Comparison of ENCODE assay signal across 16 cellular contexts in the genomic region with DNA sequence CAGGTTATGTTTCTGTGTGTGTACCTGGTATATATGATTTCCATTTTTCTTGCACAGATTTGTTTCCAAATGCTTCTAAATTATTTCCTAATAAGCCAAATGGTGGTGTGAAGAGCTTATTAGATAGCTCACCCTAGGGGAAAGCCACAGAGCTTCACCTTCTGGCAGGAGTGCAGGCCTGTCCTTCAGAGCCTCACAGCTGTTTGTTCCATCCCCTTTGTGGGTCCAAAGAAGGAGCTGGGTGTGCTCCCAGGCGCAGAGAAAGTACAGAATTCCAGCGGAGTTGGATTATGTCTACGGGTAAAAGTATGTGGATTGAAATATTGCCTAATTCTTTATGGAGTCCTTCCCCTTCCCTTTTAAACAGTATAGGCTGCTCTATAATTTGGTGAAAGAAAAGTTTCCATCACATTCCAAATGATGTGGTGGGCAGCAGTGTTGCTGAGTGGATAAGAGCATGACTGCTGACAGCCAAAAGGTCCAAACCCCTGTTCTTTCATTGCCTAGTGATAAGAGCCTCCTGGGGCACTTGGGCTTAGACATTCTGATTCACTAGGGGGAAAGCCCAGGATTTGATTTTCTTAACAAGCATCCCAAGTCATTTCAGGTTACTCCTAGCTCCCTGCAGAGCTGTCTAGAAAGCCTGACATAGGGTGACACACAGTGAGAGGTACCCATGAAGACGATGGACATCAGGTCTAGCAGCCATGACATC.
DNase-seq lines count a peak whose midpoint lies in the region; ATAC-seq and TF ChIP-seq lines count a peak whose summit lies in the region.
"Had no signal": no experiment of that assay in that cellular context is flagged by ENCODE, and none has a peak within 500 bp of the region (broad histone marks: within the 10 kb centered on the region; RNA-seq: fewer than 3 reads in every experiment).

No MANE protein-coding gene starts in this region.

- TF ChIP-seq EP300 in upper lobe of left lung (IDR thresholded peaks at IDR 0.05) = no peak

- no peaks in the 10 kb centered on the region for H3K27me3 Mint-ChIP-seq in natural killer cell (ENCODE audit: low read depth in 2 of 2)
- no peaks in the 10 kb centered on the region for H3K27me3 Mint-ChIP-seq in natural killer cell treated with Interleukin-12 subunit alpha and Interleukin-12 subunit beta and Interleukin-15 and Interleukin-18, amount 100 ng/mL, for 72 hours
- H3K27me3 Mint-ChIP-seq in naive thymus-derived CD4-positive, alpha-beta T cell = no peaks in the 10 kb centered on the region
- no peaks in the 10 kb centered on the region for H3K27me3 Mint-ChIP-seq in CD8-positive, alpha-beta T cell (ENCODE audit: low read depth)

- H3K27ac Mint-ChIP-seq in natural killer cell = peak overlapping the region; percentile 31 to 91
- no peak overlapping the region for H3K27ac Mint-ChIP-seq in natural killer cell treated with Interleukin-12 subunit alpha and Interleukin-12 subunit beta and Interleukin-15 and Interleukin-18, amount 100 ng/mL, for 72 hours
- H3K27ac Mint-ChIP-seq in naive thymus-derived CD4-positive, alpha-beta T cell = peak overlapping the region in 5 of 9 donors; percentile 19 to 62 (median 28)
- no peak overlapping the region for H3K27ac Mint-ChIP-seq in CD8-positive, alpha-beta T cell
- H3K27ac Mint-ChIP-seq: activated T-helper 2 cell treated with anti-CD3 and anti-CD28 coated beads, Interferon-gamma antibody, Interleukin-2, Interleukin-4, amounts not matched to agents 10 μg/mL and 5 μg/mL and 100 μg/mL, durations not matched to agents 14 hours and 24 hours and 36 hours; stimulated activated memory B cell treated with anti-CD40 and anti-IgM and Interleukin-4, amounts not matched to agents 10 μg/mL and 1 μg/mL and 100 μg/mL, for 72 hours had no signal

- TF ChIP-seq POLR2A in upper lobe of left lung (IDR thresholded peaks at IDR 0.05) = no peak

- H3K9me3 ChIP-seq in naive thymus-derived CD4-positive, alpha-beta T cell (ENCODE audit: control insufficient read depth in 2 of 3, low read length in 3 of 3) = no peaks in the 10 kb centered on the region
- H3K9me3 ChIP-seq in CD8-positive, alpha-beta T cell (ENCODE audit: low read length) = no peaks in the 10 kb centered on the region
- H3K9me3 ChIP-seq in upper lobe of left lung = no peaks in the 10 kb centered on the region
- H3K9me3 ChIP-seq: Caco-2 had no signal

- no peaks in the 10 kb centered on the region for H3K27me3 ChIP-seq in naive thymus-derived CD4-positive, alpha-beta T cell (ENCODE audit: control insufficient read depth in 2 of 2, insufficient read depth in 2 of 2, low read length in 2 of 2)
- no peaks in the 10 kb centered on the region for H3K27me3 ChIP-seq in CD8-positive, alpha-beta T cell (ENCODE audit: insufficient read depth, low read length)
- no peaks in the 10 kb centered on the region for H3K27me3 ChIP-seq in upper lobe of left lung
- H3K27me3 ChIP-seq: hepatocyte had no signal

- peaks cover 45 to 48% of the 10 kb centered on the region in 2 donors for H3K4me1 Mint-ChIP-seq in natural killer cell
- H3K4me1 Mint-ChIP-seq in natural killer cell treated with Interleukin-12 subunit alpha and Interleukin-12 subunit beta and Interleukin-15 and Interleukin-18, amount 100 ng/mL, for 72 hours (ENCODE audit: low read depth in 2 of 2) = peaks cover 28 to 29% of the 10 kb centered on the region in 2 donors
- peaks cover 8 to 25% (median 21%) of the 10 kb centered on the region in 7 donors for H3K4me1 Mint-ChIP-seq in naive thymus-derived CD4-positive, alpha-beta T cell
- peaks cover 35% of the 10 kb centered on the region for H3K4me1 Mint-ChIP-seq in CD8-positive, alpha-beta T cell (ENCODE audit: low read depth)

- CTCF ChIA-PET in naive thymus-derived CD4-positive, alpha-beta T cell (lab: Charles Lee) = interaction anchor here (0.8 kb wide), 1 partner anchor 124 kb away, joined by 3 read pairs; no protein-coding TSS in a partner anchor
- CTCF ChIA-PET in CD8-positive, alpha-beta T cell (lab: Charles Lee) = interaction anchor here (2.0 kb wide), 1 partner anchor 81 kb away, joined by 4 read pairs; no protein-coding TSS in a partner anchor

- POLR2A ChIA-PET in naive thymus-derived CD4-positive, alpha-beta T cell (lab: Charles Lee) = no interaction called here
- POLR2A ChIA-PET in CD8-positive, alpha-beta T cell (lab: Charles Lee) = no interaction called here

- H3K36me3 ChIP-seq in naive thymus-derived CD4-positive, alpha-beta T cell (ENCODE audit: control insufficient read depth in 2 of 3, insufficient read depth in 3 of 3, low read length in 3 of 3) = no peaks in the 10 kb centered on the region
- H3K36me3 ChIP-seq in CD8-positive, alpha-beta T cell (ENCODE audit: insufficient read depth, low read length) = no peaks in the 10 kb centered on the region
- peaks cover 4 to 62% (median 35%) of the 10 kb centered on the region in 4 donors for H3K36me3 ChIP-seq in upper lobe of left lung

- ATAC-seq in natural killer cell (no peak), HG03108 (IDR thresholded peaks at IDR 0.05; ENCODE audit: unreplicated experiment) (no peak), upper lobe of left lung (ENCODE audit: low FRiP score in 2 of 2) (no peak)
- no peak for ATAC-seq in natural killer cell treated with Interleukin-12 subunit alpha and Interleukin-12 subunit beta and Interleukin-15 and Interleukin-18, amount 100 ng/mL, for 72 hours
- ATAC-seq in naive thymus-derived CD4-positive, alpha-beta T cell = no peak
- no peak for ATAC-seq in CD8-positive, alpha-beta T cell
- ATAC-seq: esophagus mucosa; stimulated activated memory B cell treated with anti-CD40 and anti-IgM and Interleukin-4, amounts not matched to agents 10 μg/mL and 1 μg/mL and 100 μg/mL, for 72 hours had no signal

- 87 to 94% methylated on average over 4 of the region's 4 CpGs for WGBS in upper lobe of left lung, 2 donors

- no peaks in the 10 kb centered on the region for H3K36me3 Mint-ChIP-seq in natural killer cell
- H3K36me3 Mint-ChIP-seq in natural killer cell treated with Interleukin-12 subunit alpha and Interleukin-12 subunit beta and Interleukin-15 and Interleukin-18, amount 100 ng/mL, for 72 hours = no peaks in the 10 kb centered on the region
- no peaks in the 10 kb centered on the region for H3K36me3 Mint-ChIP-seq in naive thymus-derived CD4-positive, alpha-beta T cell
- no peaks in the 10 kb centered on the region for H3K36me3 Mint-ChIP-seq in CD8-positive, alpha-beta T cell
- H3K36me3 Mint-ChIP-seq: stimulated activated memory B cell treated with anti-CD40 and anti-IgM and Interleukin-4, amounts not matched to agents 10 μg/mL and 1 μg/mL and 100 μg/mL, for 72 hours had no signal

- peaks cover 0 to 9% of the 10 kb centered on the region in 2 donors for H3K4me1 ChIP-seq in naive thymus-derived CD4-positive, alpha-beta T cell (ENCODE audit: control insufficient read depth in 2 of 2, insufficient read depth in 2 of 2, low read length in 2 of 2)
- H3K4me1 ChIP-seq in CD8-positive, alpha-beta T cell (ENCODE audit: insufficient read depth, low read length) = peaks cover 18% of the 10 kb centered on the region
- H3K4me1 ChIP-seq in upper lobe of left lung = peaks cover 11 to 31% (median 23%) of the 10 kb centered on the region in 4 donors
- H3K4me1 ChIP-seq: Caco-2 had no signal

- no peak overlapping the region for H3K27ac ChIP-seq in naive thymus-derived CD4-positive, alpha-beta T cell (ENCODE audit: low read depth, low read length)
- no peak overlapping the region for H3K27ac ChIP-seq in CD8-positive, alpha-beta T cell (ENCODE audit: low read depth, low read length)
- peak overlapping the region in 2 of 4 donors; percentile 62 to 63 for H3K27ac ChIP-seq in upper lobe of left lung
- H3K27ac ChIP-seq: hepatocyte had no signal

- no peaks in the 10 kb centered on the region for H3K9me3 Mint-ChIP-seq in natural killer cell
- no peaks in the 10 kb centered on the region for H3K9me3 Mint-ChIP-seq in natural killer cell treated with Interleukin-12 subunit alpha and Interleukin-12 subunit beta and Interleukin-15 and Interleukin-18, amount 100 ng/mL, for 72 hours
- no peaks in the 10 kb centered on the region for H3K9me3 Mint-ChIP-seq in naive thymus-derived CD4-positive, alpha-beta T cell
- H3K9me3 Mint-ChIP-seq in CD8-positive, alpha-beta T cell = no peaks in the 10 kb centered on the region
- H3K9me3 Mint-ChIP-seq: activated T-helper 2 cell treated with anti-CD3 and anti-CD28 coated beads, Interferon-gamma antibody, Interleukin-2, Interleukin-4, amounts not matched to agents 10 μg/mL and 5 μg/mL and 100 μg/mL, durations not matched to agents 14 hours and 24 hours and 36 hours; stimulated activated memory B cell treated with anti-CD40 and anti-IgM and Interleukin-4, amounts not matched to agents 10 μg/mL and 1 μg/mL and 100 μg/mL, for 72 hours had no signal

- DNase-seq in natural killer cell (no peak), fibroblast of peridontal ligament (ENCODE audit: extremely low read depth) (peak; percentile 27), amygdala (lab: John Stamatoyannopoulos, UW) (no peak), upper lobe of left lung (no peak)
- DNase-seq in natural killer cell treated with Interleukin-12 subunit alpha and Interleukin-12 subunit beta and Interleukin-15 and Interleukin-18, amount 100 ng/mL, for 72 hours (ENCODE audit: low spot score) = no peak
- DNase-seq in naive thymus-derived CD4-positive, alpha-beta T cell = no peak
- no peak for DNase-seq in CD8-positive, alpha-beta T cell
- DNase-seq: Caco-2, NCI-H146, RPMI8226, T-helper 1 cell had no signal

- intact Hi-C loops in natural killer cell (cut with micrococcal nuclease) = no loop called here
- intact Hi-C loops in naive thymus-derived CD4-positive, alpha-beta T cell (cut with micrococcal nuclease) = no loop called here
- intact Hi-C loops in CD8-positive, alpha-beta T cell (cut with DNase I, micrococcal nuclease) = no loop called here

- no peak for TF ChIP-seq CTCF in natural killer cell (IDR thresholded peaks at IDR 0.05)
- no peak for TF ChIP-seq CTCF in CD8-positive, alpha-beta T cell (IDR thresholded peaks at IDR 0.05)
- no peak for TF ChIP-seq CTCF in upper lobe of left lung (IDR thresholded peaks at IDR 0.05)

- no peak overlapping the region for H3K4me3 ChIP-seq in naive thymus-derived CD4-positive, alpha-beta T cell (ENCODE audit: low read length)
- H3K4me3 ChIP-seq in CD8-positive, alpha-beta T cell (ENCODE audit: low read depth, low read length) = no peak overlapping the region
- no peak overlapping the region for H3K4me3 ChIP-seq in upper lobe of left lung
- H3K4me3 ChIP-seq: hepatocyte had no signal

- H3K4me3 Mint-ChIP-seq in natural killer cell = no peak overlapping the region
- no peak overlapping the region for H3K4me3 Mint-ChIP-seq in natural killer cell treated with Interleukin-12 subunit alpha and Interleukin-12 subunit beta and Interleukin-15 and Interleukin-18, amount 100 ng/mL, for 72 hours
- H3K4me3 Mint-ChIP-seq in naive thymus-derived CD4-positive, alpha-beta T cell = no peak overlapping the region
- H3K4me3 Mint-ChIP-seq in CD8-positive, alpha-beta T cell = no peak overlapping the region
- H3K4me3 Mint-ChIP-seq: stimulated activated memory B cell treated with anti-CD40 and anti-IgM and Interleukin-4, amounts not matched to agents 10 μg/mL and 1 μg/mL and 100 μg/mL, for 72 hours had no signal

Comparison
In these comparisons a context has a peak if more than half of its experiments do, and no peak if none do; other contexts are left out.
1. H3K27ac Mint-ChIP-seq: peak in natural killer cell (2 of 2) and naive thymus-derived CD4-positive, alpha-beta T cell (5 of 9); none in natural killer cell treated with Interleukin-12 subunit alpha and Interleukin-12 subunit beta and Interleukin-15 and Interleukin-18, amount 100 ng/mL, for 72 hours (0 of 2) and CD8-positive, alpha-beta T cell (single experiment).